9 cellular contexts compared by ENCODE assay signal in genomic region chr12:22310712-22311111, GRCh38. TPM values are rescaled to one million over a fixed set of nuclear protein-coding genes. Genes with fewer than 3 reads are reported as not detected.
"Had no signal": no experiment of that assay in that cellular context is flagged by ENCODE, and none has a peak within 500 bp of the region (broad histone marks: within the 10 kb centered on the region; RNA-seq: fewer than 3 reads in every experiment).

No MANE protein-coding gene starts in this region.

- H3K9ac ChIP-seq: GM23248 had no signal

- H3K4me1 Mint-ChIP-seq: IgD-negative memory B cell had no signal

- ATAC-seq: HCT116, HepG2 had no signal

- DNase-seq: GM23248, GOT3, H7, HFFc6 had no signal

- H3K4me1 ChIP-seq: HAP-1 had no signal

- H3K27ac Mint-ChIP-seq: HFFc6, IgD-negative memory B cell had no signal

- H3K36me3 Mint-ChIP-seq: IgD-negative memory B cell had no signal

- H3K4me3 Mint-ChIP-seq: HFFc6, IgD-negative memory B cell had no signal

- H3K4me3 ChIP-seq: GM23248, HAP-1 had no signal

- H3K9me3 ChIP-seq: HAP-1 had no signal

- H3K36me3 ChIP-seq: HAP-1 had no signal

- H3K9me3 Mint-ChIP-seq: HFFc6 had no signal

- H3K27ac ChIP-seq: GM23248, HL-60 had no signal

RNA-seq across cellular contexts. Expression of gene ST8SIA1, which starts 23.8 kb away (rescaled TPM):
- total RNA-seq: GM23248, HepG2, HFFc6 had no signal
- polyA plus RNA-seq: HepG2, IgD-negative memory B cell had no signal
